In the genomic region with DNA sequence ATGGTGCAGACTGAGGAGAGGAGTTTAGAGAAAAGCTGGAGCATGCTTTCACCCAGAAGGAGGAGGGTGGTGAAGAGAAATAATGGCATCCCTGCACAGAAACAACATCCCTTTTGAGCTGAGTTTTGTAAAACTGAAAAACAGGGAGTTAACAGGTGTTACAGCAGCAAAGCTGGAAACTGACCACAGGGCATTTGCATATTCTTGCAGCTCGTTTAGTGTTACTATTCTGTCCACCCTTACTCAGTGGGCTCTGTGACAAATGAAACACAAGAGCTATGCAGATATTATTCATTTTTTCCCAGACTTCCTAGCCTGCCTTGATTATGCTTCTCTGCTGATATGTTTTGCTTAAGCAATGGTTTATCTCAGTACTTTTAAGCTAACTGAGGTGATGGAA, we compare ENCODE assay signal across 34 cellular contexts.
"Had no signal": no experiment of that assay in that cellular context is flagged by ENCODE, and none has a peak within 500 bp of the region (broad histone marks: within the 10 kb centered on the region; RNA-seq: fewer than 3 reads in every experiment).

No MANE protein-coding gene starts in this region.

- H3K27me3 Mint-ChIP-seq: activated B cell treated with CpG ODN at 0.5 μM for 24 hours; activated CD4-positive, alpha-beta memory T cell treated with anti-CD3 and anti-CD28 coated beads, Interleukin-2, amount 10 ng/mL, durations not matched to agents 7 days and 5 days; activated CD8-positive, alpha-beta memory T cell treated with anti-CD3 and anti-CD28 coated beads, Interleukin-2, amount 10 ng/mL, durations not matched to agents 7 days and 5 days; activated naive CD8-positive, alpha-beta T cell treated with anti-CD3 and anti-CD28 coated beads for 36 hours had no signal

- ATAC-seq: activated CD8-positive, alpha-beta memory T cell treated with anti-CD3 and anti-CD28 coated beads, Interleukin-2, amount 10 ng/mL, durations not matched to agents 7 days and 5 days; Right ventricle myocardium inferior had no signal

- H3K4me1 Mint-ChIP-seq: activated B cell treated with CpG ODN at 0.5 μM for 24 hours; activated CD4-positive, alpha-beta memory T cell treated with anti-CD3 and anti-CD28 coated beads, Interleukin-2, amount 10 ng/mL, durations not matched to agents 7 days and 5 days; activated CD8-positive, alpha-beta memory T cell treated with anti-CD3 and anti-CD28 coated beads, Interleukin-2, amount 10 ng/mL, durations not matched to agents 7 days and 5 days; activated naive CD8-positive, alpha-beta T cell treated with anti-CD3 and anti-CD28 coated beads for 36 hours had no signal

- H3K27ac Mint-ChIP-seq: activated B cell treated with CpG ODN at 0.5 μM for 24 hours; activated CD4-positive, alpha-beta memory T cell treated with anti-CD3 and anti-CD28 coated beads, Interleukin-2, amount 10 ng/mL, durations not matched to agents 7 days and 5 days; activated CD8-positive, alpha-beta memory T cell treated with anti-CD3 and anti-CD28 coated beads, Interleukin-2, amount 10 ng/mL, durations not matched to agents 7 days and 5 days; activated naive CD8-positive, alpha-beta T cell treated with anti-CD3 and anti-CD28 coated beads for 36 hours had no signal

- H3K4me3 Mint-ChIP-seq: activated B cell treated with CpG ODN at 0.5 μM for 24 hours; activated CD4-positive, alpha-beta memory T cell treated with anti-CD3 and anti-CD28 coated beads, Interleukin-2, amount 10 ng/mL, durations not matched to agents 7 days and 5 days; activated CD8-positive, alpha-beta memory T cell treated with anti-CD3 and anti-CD28 coated beads, Interleukin-2, amount 10 ng/mL, durations not matched to agents 7 days and 5 days; activated naive CD8-positive, alpha-beta T cell treated with anti-CD3 and anti-CD28 coated beads for 36 hours had no signal

- DNase-seq: activated B cell treated with CpG ODN at 0.5 μM for 24 hours; activated CD4-positive, alpha-beta memory T cell treated with anti-CD3 and anti-CD28 coated beads, Interleukin-2, amount 10 ng/mL, durations not matched to agents 7 days and 5 days; activated CD4-positive, alpha-beta T cell treated with anti-CD3 and anti-CD28 coated beads for 4 hours; activated CD4-positive, CD25-positive, alpha-beta regulatory T cell treated with anti-CD3 and anti-CD28 coated beads, Interleukin-2, amount 50 U/mL, for 72 hours; activated CD8-positive, alpha-beta memory T cell treated with anti-CD3 and anti-CD28 coated beads for 24 hours; activated CD8-positive, alpha-beta memory T cell treated with anti-CD3 and anti-CD28 coated beads, Interleukin-2, amount 10 ng/mL, durations not matched to agents 7 days and 5 days; activated CD8-positive, alpha-beta memory T cell treated with anti-CD3 and anti-CD28 coated beads, Interleukin-2, amount 50 U/mL, for 48 hours; activated effector memory CD4-positive, alpha-beta T cell treated with Interleukin-2 at 50 U/mL for 16 hours; activated naive CD4-positive, alpha-beta T cell; activated naive CD4-positive, alpha-beta T cell treated with anti-CD3 and anti-CD28 coated beads, Interleukin-2, amount 50 U/mL, for 16 hours; activated naive CD8-positive, alpha-beta T cell treated with anti-CD3 and anti-CD28 coated beads for 36 hours; activated T-cell treated with anti-CD3 and anti-CD28 coated beads, Interleukin-2, amount 50 U/mL, for 48 hours; amniotic stem cell; aorta; brain microvascular endothelial cell; central memory CD4-positive, alpha-beta T cell; NCI-H1048; NCI-H1105 treated with DMSO at 0.1 percent for 48 hours; NCI-H1436; NCI-H1694; NCI-H1930; NCI-H2081 treated with DMSO at 0.1 percent for 48 hours; NCI-H226; NCI-H446 treated with DMSO at 0.1 percent for 48 hours; NCI-H524; NCI-H69; NCI-H82; NK-92 treated with Interleukin-12 subunit alpha and Interleukin-12 subunit beta, amount 100 ng/mL, for 24 hours; PC-9; SW 1271; T-helper 1 cell; T-helper 2 cell; T-helper 9 cell had no signal

- H3K9me3 Mint-ChIP-seq: activated B cell treated with CpG ODN at 0.5 μM for 24 hours; activated CD4-positive, alpha-beta memory T cell treated with anti-CD3 and anti-CD28 coated beads, Interleukin-2, amount 10 ng/mL, durations not matched to agents 7 days and 5 days; activated naive CD8-positive, alpha-beta T cell treated with anti-CD3 and anti-CD28 coated beads for 36 hours had no signal

- H3K36me3 Mint-ChIP-seq: activated CD8-positive, alpha-beta memory T cell treated with anti-CD3 and anti-CD28 coated beads, Interleukin-2, amount 10 ng/mL, durations not matched to agents 7 days and 5 days; activated naive CD8-positive, alpha-beta T cell treated with anti-CD3 and anti-CD28 coated beads for 36 hours had no signal
